Comparison of ENCODE assay signal across 27 cellular contexts in the genomic region with DNA sequence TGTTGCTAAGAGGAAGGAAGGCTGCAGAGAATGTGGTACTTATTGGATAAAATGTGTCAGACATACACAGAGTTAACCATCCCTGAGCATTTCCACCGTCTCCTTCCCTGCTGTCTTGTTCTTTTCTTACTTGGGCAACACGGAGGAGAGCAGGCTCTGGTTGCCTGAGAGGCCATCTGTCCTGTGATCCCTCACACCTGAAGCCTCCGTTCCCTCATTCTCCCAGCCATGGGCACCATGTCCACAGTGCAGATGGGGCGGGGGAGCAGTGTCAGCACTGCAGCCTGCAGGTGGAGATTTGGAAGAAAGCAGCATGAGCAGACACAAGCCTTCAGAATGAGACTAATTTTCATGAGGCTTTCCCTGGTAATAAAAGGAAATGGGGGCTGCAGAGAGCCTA.
"Had no signal": no experiment of that assay in that cellular context is flagged by ENCODE, and none has a peak within 500 bp of the region (broad histone marks: within the 10 kb centered on the region; RNA-seq: fewer than 3 reads in every experiment).

No MANE protein-coding gene starts in this region.

- DNase-seq: activated CD4-positive, alpha-beta T cell treated with anti-CD3 and anti-CD28 coated beads, Interleukin-2, amount 50 U/mL, for 1 hour; activated CD4-positive, CD25-positive, alpha-beta regulatory T cell treated with anti-CD3 and anti-CD28 coated beads, Interleukin-2, amount 50 U/mL, for 72 hours; activated CD8-positive, alpha-beta T cell treated with anti-CD3 and anti-CD28 coated beads for 36 hours; activated gamma-delta T cell; activated naive CD4-positive, alpha-beta T cell treated with anti-CD3 and anti-CD28 coated beads, Interleukin-2, amount 10 ng/mL, durations not matched to agents 7 days and 5 days; activated naive CD8-positive, alpha-beta T cell treated with anti-CD3 and anti-CD28 coated beads, Interleukin-2, amount 10 ng/mL, durations not matched to agents 7 days and 5 days; activated T-cell treated with anti-CD3 and anti-CD28 coated beads, Interleukin-2, amount 50 U/mL, for 1 hour; colonic mucosa; foreskin keratinocyte; heart left ventricle; hypothalamus; immature natural killer cell; kidney; left colon; mammary epithelial cell; naive thymus-derived CD4-positive, alpha-beta T cell; nucleus accumbens; right cardiac atrium; spleen; stimulated activated naive CD4-positive, alpha-beta T cell; SW 1271; T-helper 17 cell; T1000; testis; transverse colon had no signal

- H3K9me3 Mint-ChIP-seq: activated CD8-positive, alpha-beta T cell treated with anti-CD3 and anti-CD28 coated beads for 36 hours; activated naive CD4-positive, alpha-beta T cell treated with anti-CD3 and anti-CD28 coated beads, Interleukin-2, amount 10 ng/mL, durations not matched to agents 7 days and 5 days; activated naive CD8-positive, alpha-beta T cell treated with anti-CD3 and anti-CD28 coated beads, Interleukin-2, amount 10 ng/mL, durations not matched to agents 7 days and 5 days; activated T-helper 1 cell treated with anti-CD3 and anti-CD28 coated beads, Interleukin-12 subunit alpha, Interleukin-12 subunit beta, Interleukin-2, Interleukin-4 antibody, amounts not matched to agents 30 ng/mL and 10 ng/mL and 1 ng/mL, durations not matched to agents 14 hours and 24 hours and 36 hours; immature natural killer cell had no signal

- H3K27ac Mint-ChIP-seq: activated CD8-positive, alpha-beta T cell treated with anti-CD3 and anti-CD28 coated beads for 36 hours; activated naive CD4-positive, alpha-beta T cell treated with anti-CD3 and anti-CD28 coated beads, Interleukin-2, amount 10 ng/mL, durations not matched to agents 7 days and 5 days; activated naive CD8-positive, alpha-beta T cell treated with anti-CD3 and anti-CD28 coated beads, Interleukin-2, amount 10 ng/mL, durations not matched to agents 7 days and 5 days; activated T-helper 1 cell treated with anti-CD3 and anti-CD28 coated beads, Interleukin-12 subunit alpha, Interleukin-12 subunit beta, Interleukin-2, Interleukin-4 antibody, amounts not matched to agents 30 ng/mL and 10 ng/mL and 1 ng/mL, durations not matched to agents 14 hours and 24 hours and 36 hours; immature natural killer cell; mesothelial cell of epicardium; naive thymus-derived CD4-positive, alpha-beta T cell; T-helper 17 cell had no signal

- H3K4me1 Mint-ChIP-seq: activated naive CD4-positive, alpha-beta T cell treated with anti-CD3 and anti-CD28 coated beads, Interleukin-2, amount 10 ng/mL, durations not matched to agents 7 days and 5 days; activated naive CD8-positive, alpha-beta T cell treated with anti-CD3 and anti-CD28 coated beads, Interleukin-2, amount 10 ng/mL, durations not matched to agents 7 days and 5 days; immature natural killer cell; naive thymus-derived CD4-positive, alpha-beta T cell had no signal

- H3K27me3 Mint-ChIP-seq: activated CD8-positive, alpha-beta T cell treated with anti-CD3 and anti-CD28 coated beads for 36 hours; activated naive CD4-positive, alpha-beta T cell treated with anti-CD3 and anti-CD28 coated beads, Interleukin-2, amount 10 ng/mL, durations not matched to agents 7 days and 5 days; activated naive CD8-positive, alpha-beta T cell treated with anti-CD3 and anti-CD28 coated beads, Interleukin-2, amount 10 ng/mL, durations not matched to agents 7 days and 5 days; naive thymus-derived CD4-positive, alpha-beta T cell; T-helper 17 cell had no signal

- H3K27ac ChIP-seq: colonic mucosa, foreskin keratinocyte, heart left ventricle, spleen, testis, transverse colon had no signal

- H3K36me3 ChIP-seq: colonic mucosa, heart left ventricle, spleen, transverse colon had no signal

- H3K36me3 Mint-ChIP-seq: activated naive CD4-positive, alpha-beta T cell treated with anti-CD3 and anti-CD28 coated beads, Interleukin-2, amount 10 ng/mL, durations not matched to agents 7 days and 5 days; activated naive CD8-positive, alpha-beta T cell treated with anti-CD3 and anti-CD28 coated beads, Interleukin-2, amount 10 ng/mL, durations not matched to agents 7 days and 5 days had no signal

- H3K9me3 ChIP-seq: colonic mucosa, heart left ventricle, spleen, testis, transverse colon had no signal

- H3K4me3 Mint-ChIP-seq: activated CD8-positive, alpha-beta T cell treated with anti-CD3 and anti-CD28 coated beads for 36 hours; activated naive CD4-positive, alpha-beta T cell treated with anti-CD3 and anti-CD28 coated beads, Interleukin-2, amount 10 ng/mL, durations not matched to agents 7 days and 5 days; activated naive CD8-positive, alpha-beta T cell treated with anti-CD3 and anti-CD28 coated beads, Interleukin-2, amount 10 ng/mL, durations not matched to agents 7 days and 5 days; activated T-helper 1 cell treated with anti-CD3 and anti-CD28 coated beads, Interleukin-12 subunit alpha, Interleukin-12 subunit beta, Interleukin-2, Interleukin-4 antibody, amounts not matched to agents 30 ng/mL and 10 ng/mL and 1 ng/mL, durations not matched to agents 14 hours and 24 hours and 36 hours; immature natural killer cell; mesothelial cell of epicardium; naive thymus-derived CD4-positive, alpha-beta T cell; T-helper 17 cell had no signal

- ATAC-seq: activated CD8-positive, alpha-beta T cell treated with anti-CD3 and anti-CD28 coated beads for 36 hours; foreskin keratinocyte; heart left ventricle; left colon; naive thymus-derived CD4-positive, alpha-beta T cell; right cardiac atrium; T-helper 17 cell had no signal

- H3K27me3 ChIP-seq: colonic mucosa, foreskin keratinocyte, heart left ventricle, spleen, testis, transverse colon had no signal

- H3K4me3 ChIP-seq: colonic mucosa, heart left ventricle, spleen, testis, transverse colon had no signal

- H3K4me1 ChIP-seq: colonic mucosa, spleen, testis, transverse colon had no signal
